Comparison of ENCODE assay signal across 8 cellular contexts in genomic region chr1:245079021-245079609, GRCh38.
A peak's percentile ranks its signal among the peaks of the same experiment; 100 is the strongest.
DNase-seq lines count a peak whose midpoint lies in the region; ATAC-seq lines count a peak whose summit lies in the region.

No MANE protein-coding gene starts in this region.

- no peak for ATAC-seq in GM21737 (IDR thresholded peaks at IDR 0.05; ENCODE audit: unreplicated experiment)

- DNase-seq in NCI-H82 (lab: John Stamatoyannopoulos, UW) = peak; percentile 51
- DNase-seq in NCI-H82 treated with DMSO at 0.1 percent for 48 hours (lab: John Stamatoyannopoulos, UW; ENCODE audit: unreplicated experiment) = no peak
- peak; percentile 32 for DNase-seq in NCI-H2227 treated with DMSO at 0.1 percent for 48 hours (lab: John Stamatoyannopoulos, UW)
- DNase-seq in dermis microvascular lymphatic vessel endothelial cell (ENCODE audit: low read depth in 2 of 2) = peak; percentile 65 to 77
- peak; percentile 29 for DNase-seq in pulmonary artery endothelial cell (ENCODE audit: low read depth, low spot score)
- DNase-seq in KG1 (lab: John Stamatoyannopoulos, UW) = no peak
- DNase-seq in activated CD4-positive, CD25-positive, alpha-beta regulatory T cell treated with anti-CD3 and anti-CD28 coated beads, Interleukin-2, amount 50 U/mL, for 72 hours = no peak

Comparison
In these comparisons a context has a peak if more than half of its experiments do, and no peak if none do; other contexts are left out.
1. DNase-seq: peak in NCI-H82 (single experiment), NCI-H2227 treated with DMSO at 0.1 percent for 48 hours (single experiment), dermis microvascular lymphatic vessel endothelial cell (2 of 2) and pulmonary artery endothelial cell (single experiment); none in NCI-H82 treated with DMSO at 0.1 percent for 48 hours (single experiment), KG1 (single experiment) and activated CD4-positive, CD25-positive, alpha-beta regulatory T cell treated with anti-CD3 and anti-CD28 coated beads, Interleukin-2, amount 50 U/mL, for 72 hours (single experiment).